16 cellular contexts compared by ENCODE assay signal in genomic region chr7:106765727-106766355, GRCh38.
DNase-seq lines count a peak whose midpoint lies in the region; FAIRE-seq and TF ChIP-seq lines count a peak whose summit lies in the region.
"Had no signal": no experiment of that assay in that cellular context is flagged by ENCODE, and none has a peak within 500 bp of the region (broad histone marks: within the 10 kb centered on the region; RNA-seq: fewer than 3 reads in every experiment).

No MANE protein-coding gene starts in this region.

- H3K9me3 Mint-ChIP-seq in astrocyte (ENCODE audit: unreplicated experiment) (no peaks in the 10 kb centered on the region), nephron progenitor cell (no peaks in the 10 kb centered on the region)

- H3K27ac ChIP-seq in astrocyte (ENCODE audit: low read depth, low read length) (peak overlapping the region; percentile 27), small intestine (ENCODE audit: low read depth in 1 of 2, low read length in 1 of 2) (no peak overlapping the region)

- no peak overlapping the region for H2AFZ ChIP-seq in astrocyte (ENCODE audit: low read depth, low read length)

- no peak overlapping the region for H3K4me3 ChIP-seq in astrocyte (ENCODE audit: insufficient read depth, low read depth, low read length)
- H3K4me3 ChIP-seq in small intestine (ENCODE audit: low read depth in 1 of 2, low read length in 2 of 2) = no peak overlapping the region

- H3K27me3 ChIP-seq in astrocyte (ENCODE audit: insufficient read depth, low read length) = no peaks in the 10 kb centered on the region
- H3K27me3 ChIP-seq in small intestine (ENCODE audit: control insufficient read depth in 2 of 2, insufficient read depth in 2 of 2, low read length in 2 of 2) = no peaks in the 10 kb centered on the region

- H3K36me3 ChIP-seq in astrocyte (ENCODE audit: insufficient read depth, low read length) (no peaks in the 10 kb centered on the region), small intestine (ENCODE audit: control insufficient read depth in 2 of 2, insufficient read depth in 2 of 2, low read length in 2 of 2) (no peaks in the 10 kb centered on the region)

- WGBS in small intestine, 3 donors = 92 to 96% (median 96%) methylated on average over 5 of the region's 5 CpGs

- H4K20me1 ChIP-seq in astrocyte (ENCODE audit: insufficient read depth, low read length) = no peaks in the 10 kb centered on the region

- H3K9me3 ChIP-seq in astrocyte (ENCODE audit: insufficient read depth, low read depth, low read length) (no peaks in the 10 kb centered on the region), small intestine (ENCODE audit: control insufficient read depth, low read depth) (no peaks in the 10 kb centered on the region)

- no peaks in the 10 kb centered on the region for H3K79me2 ChIP-seq in astrocyte (ENCODE audit: insufficient read depth, low read length)

- H3K4me1 ChIP-seq in astrocyte (ENCODE audit: insufficient read depth, low read length) (peaks cover 33% of the 10 kb centered on the region), small intestine (ENCODE audit: control insufficient read depth in 2 of 2, insufficient read depth in 1 of 2, low read depth in 1 of 2, low read length in 1 of 2) (peaks cover 0 to 7% of the 10 kb centered on the region in 2 donors)

- DNase-seq in EH (ENCODE audit: low read depth) = peak; percentile 48
- peak; percentile 65 for DNase-seq in M059J (ENCODE audit: low read depth)
- no peak for DNase-seq in astrocyte (ENCODE audit: low read depth)
- peak; percentile 71 for DNase-seq in myocyte (ENCODE audit: low read depth)
- DNase-seq in OCI-M2 (lab: John Stamatoyannopoulos, UW; ENCODE audit: unreplicated experiment) = no peak
- no peak for DNase-seq in nephron progenitor cell
- no peak for DNase-seq in small intestine
- no peak for DNase-seq in RPMI8226
- DNase-seq: ACHN; CD4-positive, CD25-positive, alpha-beta regulatory T cell; H7; KBM-7; NCI-H1092 treated with DMSO at 0.1 percent for 48 hours; NCI-H1694; NCI-H774 had no signal

- H3K4me1 Mint-ChIP-seq in astrocyte (ENCODE audit: low read depth, unreplicated experiment) (peaks cover 46% of the 10 kb centered on the region), nephron progenitor cell (no peaks in the 10 kb centered on the region)

- H3K36me3 Mint-ChIP-seq in astrocyte (ENCODE audit: low read depth, unreplicated experiment) = no peaks in the 10 kb centered on the region
- no peaks in the 10 kb centered on the region for H3K36me3 Mint-ChIP-seq in nephron progenitor cell (ENCODE audit: low read depth)
- H3K36me3 Mint-ChIP-seq: CD4-positive, CD25-positive, alpha-beta regulatory T cell had no signal

- no peaks in the 10 kb centered on the region for H3K27me3 Mint-ChIP-seq in astrocyte (ENCODE audit: low read depth, unreplicated experiment)
- H3K27me3 Mint-ChIP-seq in nephron progenitor cell (ENCODE audit: low read depth, poor library complexity) = peaks cover 6% of the 10 kb centered on the region
- H3K27me3 Mint-ChIP-seq: CD4-positive, CD25-positive, alpha-beta regulatory T cell had no signal

- no peak overlapping the region for H3K4me2 ChIP-seq in astrocyte (ENCODE audit: low read length)

- peak overlapping the region; percentile 99 for H3K27ac Mint-ChIP-seq in astrocyte (ENCODE audit: unreplicated experiment)
- no peak overlapping the region for H3K27ac Mint-ChIP-seq in nephron progenitor cell
- H3K27ac Mint-ChIP-seq: CD4-positive, CD25-positive, alpha-beta regulatory T cell had no signal

- H3K4me3 Mint-ChIP-seq in astrocyte (ENCODE audit: unreplicated experiment) (no peak overlapping the region), nephron progenitor cell (no peak overlapping the region)

- FAIRE-seq in astrocyte (lab: Jason Lieb, UNC) = no peak
- FAIRE-seq in small intestine (lab: Jason Lieb, UNC) = no peak
- FAIRE-seq: RCC 7860 had no signal

- H3K9ac ChIP-seq in astrocyte (ENCODE audit: low read length) = no peak overlapping the region

- TF ChIP-seq CTCF in astrocyte (IDR thresholded peaks at IDR 0.05; ENCODE audit: insufficient read depth, low read depth, low read length) (no peak), nephron progenitor cell (IDR thresholded peaks at IDR 0.05) (no peak)

Comparison
In these comparisons a context has a peak if more than half of its experiments do, and no peak if none do; other contexts are left out.
1. DNase-seq: peak in EH (single experiment), M059J (single experiment) and myocyte (single experiment); none in astrocyte (single experiment), OCI-M2 (single experiment), nephron progenitor cell (single experiment), small intestine (single experiment) and RPMI8226 (single experiment).